ENCODE assay signal across 17 cellular contexts in the genomic region with DNA sequence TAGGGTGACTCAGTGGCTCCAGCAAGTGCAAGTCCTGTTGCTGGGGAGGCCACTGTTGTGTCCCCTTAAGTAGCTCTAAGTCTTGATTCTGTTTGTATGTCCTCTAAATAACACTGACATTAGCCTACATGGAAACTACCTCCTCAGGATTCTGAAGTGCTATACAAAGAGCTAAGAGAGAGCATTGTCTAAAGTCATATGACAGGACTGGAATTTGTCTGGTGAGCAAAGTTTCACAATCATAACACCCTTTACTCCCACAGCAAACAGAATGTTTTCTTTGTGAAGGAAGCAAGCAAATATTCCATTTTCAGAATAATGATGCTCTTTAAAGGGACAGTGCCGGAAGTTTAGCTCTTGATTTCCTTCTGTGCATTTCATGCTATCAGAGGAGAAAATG. TPM values are rescaled to one million over a fixed set of nuclear protein-coding genes. Genes with fewer than 3 reads are reported as not detected.
DNase-seq lines count a peak whose midpoint lies in the region; ATAC-seq, FAIRE-seq and TF ChIP-seq lines count a peak whose summit lies in the region.
"Had no signal": no experiment of that assay in that cellular context is flagged by ENCODE, and none has a peak within 500 bp of the region (broad histone marks: within the 10 kb centered on the region; RNA-seq: fewer than 3 reads in every experiment).

No MANE protein-coding gene starts in this region.

- H3K4me1 Mint-ChIP-seq in activated naive CD8-positive, alpha-beta T cell treated with anti-CD3 and anti-CD28 coated beads, Interleukin-2, amount 50 U/mL, for 24 hours: no peaks in the 10 kb centered on the region

- CTCF ChIA-PET in A549 (lab: Yijun Ruan, JAX): interaction anchor here (1.7 kb wide), 1 partner anchor 9 kb away, joined by 5 read pairs; no protein-coding TSS in a partner anchor

- H3K27ac Mint-ChIP-seq in activated naive CD8-positive, alpha-beta T cell treated with anti-CD3 and anti-CD28 coated beads, Interleukin-2, amount 50 U/mL, for 24 hours: no peak overlapping the region

- H3K4me2 ChIP-seq in A549 (no peak overlapping the region), MM.1S (ENCODE audit: low read depth, low read length) (no peak overlapping the region)

- TF ChIP-seq EP300 in A549 (IDR thresholded peaks at IDR 0.05): no peak

- no peak for TF ChIP-seq RAD21 in A549 (conservative IDR thresholded peaks at IDR 0.05 in 1 of 2, IDR thresholded peaks at IDR 0.05 in 1 of 2)

- H3K27ac ChIP-seq in A549: no peak overlapping the region
- no peak overlapping the region for H3K27ac ChIP-seq in right lobe of liver
- no peak overlapping the region for H3K27ac ChIP-seq in MM.1S (ENCODE audit: low read length)
- H3K27ac ChIP-seq: Peyer's patch had no signal

- H3K4me3 ChIP-seq in A549 (no peak overlapping the region), adipocyte (ENCODE audit: low read length) (no peak overlapping the region), fibroblast of pulmonary artery (replicated peaks; ENCODE audit: low read depth, low read length) (no peak overlapping the region), right lobe of liver (no peak overlapping the region), MM.1S (ENCODE audit: low read length) (no peak overlapping the region)
- H3K4me3 ChIP-seq: Peyer's patch had no signal

- H3K9ac ChIP-seq in adipocyte (ENCODE audit: low read length) (no peak overlapping the region), MM.1S (ENCODE audit: low read length) (no peak overlapping the region)

- 35% methylated on average over 1 of the region's 1 CpG for WGBS in A549 (ENCODE audit: missing lambda C conversion rate)
- 36% methylated on average over 1 of the region's 1 CpG for WGBS in right lobe of liver (ENCODE audit: insufficient coverage, low coverage, low lambda C conversion rate, missing lambda C conversion rate)

- H3K9me3 Mint-ChIP-seq in activated naive CD8-positive, alpha-beta T cell treated with anti-CD3 and anti-CD28 coated beads, Interleukin-2, amount 50 U/mL, for 24 hours: peaks cover 4% of the 10 kb centered on the region

- no peak overlapping the region for H2AFZ ChIP-seq in MM.1S (ENCODE audit: low read length)

- no peak for ATAC-seq in A549
- ATAC-seq in right lobe of liver: peak in 3 of 4 donors; percentile 25 to 78 (median 65)
- ATAC-seq in activated naive CD8-positive, alpha-beta T cell treated with anti-CD3 and anti-CD28 coated beads, Interleukin-2, amount 50 U/mL, for 24 hours: no peak
- no peak for ATAC-seq in HG02981 (IDR thresholded peaks at IDR 0.05; ENCODE audit: unreplicated experiment)

- POLR2A ChIA-PET in A549 (lab: Yijun Ruan, JAX): no interaction called here

- DNase-seq in A549 (ENCODE audit: low read depth in 1 of 2, low spot score in 1 of 2) (no peak), adipocyte (ENCODE audit: low read depth) (peak; percentile 13), fibroblast of pulmonary artery (ENCODE audit: low read depth) (peak; percentile 71), right lobe of liver (no peak), MM.1S (no peak)
- DNase-seq in activated naive CD8-positive, alpha-beta T cell treated with anti-CD3 and anti-CD28 coated beads, Interleukin-2, amount 50 U/mL, for 24 hours: no peak
- DNase-seq in activated naive CD4-positive, alpha-beta T cell (lab: John Stamatoyannopoulos, UW): no peak
- DNase-seq: DMS53, H7, Karpas-422, NCI-H187 treated with DMSO at 0.1 percent for 48 hours, NCI-H2171, NCI-H774, Peyer's patch had no signal

- H3F3A ChIP-seq in MM.1S (ENCODE audit: insufficient read depth, low read length): no peaks in the 10 kb centered on the region

- H3K4me1 ChIP-seq in A549: no peaks in the 10 kb centered on the region
- peaks cover 13% of the 10 kb centered on the region for H3K4me1 ChIP-seq in adipocyte (ENCODE audit: control insufficient read depth, insufficient read depth, low read length)
- H3K4me1 ChIP-seq in right lobe of liver: peaks cover 0 to 7% (median 0%) of the 10 kb centered on the region in 4 donors
- no peaks in the 10 kb centered on the region for H3K4me1 ChIP-seq in MM.1S (ENCODE audit: low read length)
- H3K4me1 ChIP-seq: Peyer's patch had no signal

- H3K36me3 ChIP-seq in adipocyte (ENCODE audit: control insufficient read depth, insufficient read depth, low read length, severe bottlenecking) (no peaks in the 10 kb centered on the region), right lobe of liver (no peaks in the 10 kb centered on the region), MM.1S (replicated peaks; ENCODE audit: insufficient read depth, low read length) (no peaks in the 10 kb centered on the region)
- H3K36me3 ChIP-seq: Peyer's patch had no signal

- peak; percentile 85 for FAIRE-seq in A549 (lab: Jason Lieb, UNC)
- FAIRE-seq: A204.1 had no signal

- no peaks in the 10 kb centered on the region for H3K36me3 Mint-ChIP-seq in activated naive CD8-positive, alpha-beta T cell treated with anti-CD3 and anti-CD28 coated beads, Interleukin-2, amount 50 U/mL, for 24 hours (ENCODE audit: low read depth)

- H3K27me3 ChIP-seq in adipocyte (replicated peaks; ENCODE audit: control insufficient read depth, insufficient read depth, low read length): no peaks in the 10 kb centered on the region
- no peaks in the 10 kb centered on the region for H3K27me3 ChIP-seq in right lobe of liver
- no peaks in the 10 kb centered on the region for H3K27me3 ChIP-seq in MM.1S (replicated peaks; ENCODE audit: insufficient read depth, low read length)
- H3K27me3 ChIP-seq: Peyer's patch had no signal

- H3K4me3 Mint-ChIP-seq in activated naive CD8-positive, alpha-beta T cell treated with anti-CD3 and anti-CD28 coated beads, Interleukin-2, amount 50 U/mL, for 24 hours: no peak overlapping the region

- H3K9me3 ChIP-seq in A549: no peaks in the 10 kb centered on the region
- peaks cover 11% of the 10 kb centered on the region for H3K9me3 ChIP-seq in adipocyte (ENCODE audit: control insufficient read depth, low read length)
- no peaks in the 10 kb centered on the region for H3K9me3 ChIP-seq in right lobe of liver
- no peaks in the 10 kb centered on the region for H3K9me3 ChIP-seq in MM.1S (replicated peaks; ENCODE audit: insufficient read depth, low read length)
- H3K9me3 ChIP-seq: Peyer's patch had no signal

- TF ChIP-seq POLR2A in A549 (IDR thresholded peaks at IDR 0.05; ENCODE audit: low read length) (no peak), right lobe of liver (IDR thresholded peaks at IDR 0.05) (no peak)

- H3K9me2 ChIP-seq in MM.1S (replicated peaks; ENCODE audit: insufficient read depth, low read length): no peaks in the 10 kb centered on the region

- intact Hi-C loops in right lobe of liver (cut with DNase I): no loop called here

- H3K79me2 ChIP-seq in MM.1S (ENCODE audit: low read length): no peaks in the 10 kb centered on the region

- H3K27me3 Mint-ChIP-seq in activated naive CD8-positive, alpha-beta T cell treated with anti-CD3 and anti-CD28 coated beads, Interleukin-2, amount 50 U/mL, for 24 hours: no peaks in the 10 kb centered on the region

- H4K20me1 ChIP-seq in MM.1S (ENCODE audit: insufficient read depth, low read length): no peaks in the 10 kb centered on the region

- TF ChIP-seq CTCF in A549 (IDR thresholded peaks at IDR 0.05) (no peak), fibroblast of pulmonary artery (IDR thresholded peaks at IDR 0.05; ENCODE audit: low read length, missing control alignments) (no peak), right lobe of liver (IDR thresholded peaks at IDR 0.05) (no peak), MM.1S (IDR thresholded peaks at IDR 0.05; ENCODE audit: low read length) (no peak)

TF ChIP-seq in A549, 52 proteins besides CTCF, POLR2A, EP300 and RAD21 (continues in another document):
- TF ChIP-seq TFCP2L1 (CRISPR knock-in tag; IDR thresholded peaks at IDR 0.05) (no peak), ESRRA (IDR thresholded peaks at IDR 0.05; ENCODE audit: borderline replicate concordance, low read length) (no peak), EHF (CRISPR knock-in tag; IDR thresholded peaks at IDR 0.05) (no peak), SREBF2 (IDR thresholded peaks at IDR 0.05) (no peak), CHD2 (IDR thresholded peaks at IDR 0.05; ENCODE audit: low read length, partially characterized antibody) (no peak), CBX2 (IDR thresholded peaks at IDR 0.05; ENCODE audit: borderline replicate concordance, low read depth) (no peak), MYC (IDR thresholded peaks at IDR 0.05; ENCODE audit: borderline replicate concordance, low read length) (no peak), HOXB5 (CRISPR knock-in tag; IDR thresholded peaks at IDR 0.05) (no peak)

RNA-seq across cellular contexts. Expression of gene CT47A1, which starts 23.4 kb away (rescaled TPM):
- not detected in 2 replicates for polyA plus RNA-seq in A549 (2011; rRNA removed)
- not detected in 2 replicates for polyA plus RNA-seq in A549 (2012; cell fraction: cytosol; rRNA removed)
- not detected in 2 replicates for polyA plus RNA-seq in A549 (2012; cell fraction: nucleus; rRNA removed)
- polyA plus RNA-seq in A549 (2017; fragmentation: RNase III; extraction: RNeasy Plus Mini Kit Qiagen cat#74134 plus additional on column Dnase treatment): not detected in 3 replicates
- not detected in 2 replicates for polyA minus RNA-seq in A549 (2011; rRNA and poly(A)+ RNA removed)
- not detected for total RNA-seq in right lobe of liver
- total RNA-seq: H7, NCI-H460, Peyer's patch had no signal

RNA-seq across cellular contexts. Expression of gene CT47A2, which starts 28.2 kb away (rescaled TPM):
- polyA plus RNA-seq in A549 (2011; rRNA removed): not detected in 2 replicates
- polyA plus RNA-seq in A549 (2012; cell fraction: cytosol; rRNA removed): not detected in 2 replicates
- not detected in 2 replicates for polyA plus RNA-seq in A549 (2012; cell fraction: nucleus; rRNA removed)
- not detected in 3 replicates for polyA plus RNA-seq in A549 (2017; fragmentation: RNase III; extraction: RNeasy Plus Mini Kit Qiagen cat#74134 plus additional on column Dnase treatment)
- not detected in 2 replicates for polyA minus RNA-seq in A549 (2011; rRNA and poly(A)+ RNA removed)
- not detected for total RNA-seq in right lobe of liver
- total RNA-seq: H7, NCI-H460, Peyer's patch had no signal

RNA-seq across cellular contexts. Expression of gene CT47A3, which starts 33.1 kb away (rescaled TPM):
- not detected in 2 replicates for polyA plus RNA-seq in A549 (2011; rRNA removed)
- not detected in 2 replicates for polyA plus RNA-seq in A549 (2012; cell fraction: cytosol; rRNA removed)
- not detected in 2 replicates for polyA plus RNA-seq in A549 (2012; cell fraction: nucleus; rRNA removed)
- not detected in 3 replicates for polyA plus RNA-seq in A549 (2017; fragmentation: RNase III; extraction: RNeasy Plus Mini Kit Qiagen cat#74134 plus additional on column Dnase treatment)
- polyA minus RNA-seq in A549 (2011; rRNA and poly(A)+ RNA removed): not detected in 2 replicates
- not detected for total RNA-seq in right lobe of liver
- total RNA-seq: H7, NCI-H460, Peyer's patch had no signal

RNA-seq across cellular contexts. Expression of gene CT47A4, which starts 37.9 kb away (rescaled TPM):
- polyA plus RNA-seq in A549 (2011; rRNA removed): not detected in 2 replicates
- polyA plus RNA-seq in A549 (2012; cell fraction: cytosol; rRNA removed): not detected in 2 replicates
- not detected in 2 replicates for polyA plus RNA-seq in A549 (2012; cell fraction: nucleus; rRNA removed)
- polyA plus RNA-seq in A549 (2017; fragmentation: RNase III; extraction: RNeasy Plus Mini Kit Qiagen cat#74134 plus additional on column Dnase treatment): not detected in 3 replicates
- not detected in 2 replicates for polyA minus RNA-seq in A549 (2011; rRNA and poly(A)+ RNA removed)
- total RNA-seq in right lobe of liver: not detected
- total RNA-seq: H7, NCI-H460, Peyer's patch had no signal

RNA-seq across cellular contexts. Expression of gene GLUD2, which starts 38.5 kb away (rescaled TPM):
- polyA plus RNA-seq in A549 (2011; rRNA removed) (4.2 and 5.1 TPM in 2 replicates), A549 (2017; fragmentation: RNase III; extraction: RNeasy Plus Mini Kit Qiagen cat#74134 plus additional on column Dnase treatment) (2.7 to 2.8 TPM (median 2.8 TPM) in 3 replicates)
- polyA plus RNA-seq in A549 (2012; cell fraction: cytosol; rRNA removed): 0.90 and 0.96 TPM in 2 replicates
- polyA plus RNA-seq in A549 (2012; cell fraction: nucleus; rRNA removed): 0.72 and 0.94 TPM in 2 replicates
- polyA minus RNA-seq in A549 (2011; rRNA and poly(A)+ RNA removed): 4.4 and 4.5 TPM in 2 replicates
- 1 to 10 TPM; 3.2 to 8.5 (median 5.9) TPM for total RNA-seq in right lobe of liver

Comparison
In these comparisons a context has a peak if more than half of its experiments do, and no peak if none do; other contexts are left out.
1. ATAC-seq: peak in right lobe of liver (3 of 4); none in A549 (0 of 2), activated naive CD8-positive, alpha-beta T cell treated with anti-CD3 and anti-CD28 coated beads, Interleukin-2, amount 50 U/mL, for 24 hours (single experiment) and HG02981 (single experiment).
2. DNase-seq: peak in adipocyte (single experiment) and fibroblast of pulmonary artery (single experiment); none in A549 (0 of 2), right lobe of liver (0 of 3), activated naive CD8-positive, alpha-beta T cell treated with anti-CD3 and anti-CD28 coated beads, Interleukin-2, amount 50 U/mL, for 24 hours (single experiment), activated naive CD4-positive, alpha-beta T cell (0 of 4) and MM.1S (single experiment).